Comparison of ENCODE assay signal across 18 cellular contexts in genomic region chr17:42413464-42414040, GRCh38. TPM values are rescaled to one million over a fixed set of nuclear protein-coding genes. Genes with fewer than 3 reads are reported as not detected.
DNase-seq lines count a peak whose midpoint lies in the region; ATAC-seq and TF ChIP-seq lines count a peak whose summit lies in the region.
"Had no signal": no experiment of that assay in that cellular context is flagged by ENCODE, and none has a peak within 500 bp of the region (broad histone marks: within the 10 kb centered on the region; RNA-seq: fewer than 3 reads in every experiment).

No MANE protein-coding gene starts in this region.

- no peak overlapping the region for H3K4me3 Mint-ChIP-seq in MCF 10A (ENCODE audit: unreplicated experiment)

- H3K27me3 ChIP-seq in skeletal muscle tissue (ENCODE audit: control insufficient read depth in 3 of 3, insufficient read depth in 3 of 3, low read length in 3 of 3) (no peaks in the 10 kb centered on the region), A673 (replicated peaks; ENCODE audit: insufficient read depth, low read depth, low read length, poor library complexity) (no peaks in the 10 kb centered on the region)
- H3K27me3 ChIP-seq: hepatocyte had no signal

- H3K27me3 Mint-ChIP-seq in MCF 10A (ENCODE audit: insufficient read depth, unreplicated experiment), result no peaks in the 10 kb centered on the region

- no peak overlapping the region for H3K9ac ChIP-seq in skeletal muscle tissue (ENCODE audit: low read depth in 1 of 3, low read length in 3 of 3)

- peak; percentile 42 for DNase-seq in ELR (ENCODE audit: low read depth)
- DNase-seq in MCF 10A (ENCODE audit: unreplicated experiment), result no peak
- no peak for DNase-seq in left ventricle myocardium superior
- DNase-seq in A673 (ENCODE audit: low spot score), result no peak
- DNase-seq in RPMI8226, result no peak
- DNase-seq: activated CD4-positive, alpha-beta T cell treated with anti-CD3 and anti-CD28 coated beads for 1 hour; activated CD8-positive, alpha-beta memory T cell treated with anti-CD3 and anti-CD28 coated beads, Interleukin-2, amount 50 U/mL, for 48 hours; activated naive CD4-positive, alpha-beta T cell treated with Interleukin-2 at 50 U/mL for 16 hours; erythroblast; KG1; NCI-H1436; NK-92 treated with Interleukin-12 subunit alpha and Interleukin-12 subunit beta, amount 100 ng/mL, for 24 hours; SIG-M5; small intestine had no signal

- peaks cover 69 to 77% (median 72%) of the 10 kb centered on the region in 3 donors for H3K4me1 ChIP-seq in skeletal muscle tissue (ENCODE audit: control insufficient read depth in 3 of 3, insufficient read depth in 3 of 3, low read length in 3 of 3)
- H3K4me1 ChIP-seq in A673 (ENCODE audit: insufficient read depth, low read length, poor library complexity, severe bottlenecking), result no peaks in the 10 kb centered on the region

- H3K4me3 ChIP-seq in skeletal muscle tissue (ENCODE audit: low read length in 3 of 3) (no peak overlapping the region), A673 (ENCODE audit: low read depth, low read length, poor library complexity, severe bottlenecking) (no peak overlapping the region)
- H3K4me3 ChIP-seq: hepatocyte had no signal

- BruUV-seq in MCF 10A (replicated peaks; lab: Mats Ljungman, UMichigan) (no TSS peak), A673 (replicated peaks; lab: Mats Ljungman, UMichigan) (no TSS peak)

- H3K27ac ChIP-seq in skeletal muscle tissue (ENCODE audit: low read depth, low read length) (peak overlapping the region; percentile 25), A673 (ENCODE audit: low read depth, low read length, poor library complexity, severe bottlenecking) (no peak overlapping the region)
- H3K27ac ChIP-seq: hepatocyte had no signal

- H3K27ac Mint-ChIP-seq in MCF 10A (ENCODE audit: low read depth, unreplicated experiment), result peak overlapping the region; percentile 77

- peaks cover 25% of the 10 kb centered on the region for H3K36me3 Mint-ChIP-seq in MCF 10A (ENCODE audit: insufficient read depth, unreplicated experiment)

- H3K9me3 ChIP-seq in skeletal muscle tissue (ENCODE audit: control insufficient read depth in 3 of 3, low read length in 3 of 3) (no peaks in the 10 kb centered on the region), A673 (ENCODE audit: low read depth, low read length, poor library complexity, severe bottlenecking) (no peaks in the 10 kb centered on the region)

- CTCF ChIA-PET in MCF 10A (lab: Yijun Ruan, JAX) (interaction anchor here (0.7 kb wide), 1 partner anchor 85 kb away, joined by 3 read pairs; no protein-coding TSS in a partner anchor), A673 (lab: Charles Lee) (no interaction called here)

- peaks cover 40% of the 10 kb centered on the region for H3K4me1 Mint-ChIP-seq in MCF 10A (ENCODE audit: insufficient read depth, unreplicated experiment)

- POLR2A ChIA-PET in MCF 10A (lab: Yijun Ruan, JAX) (interaction anchor here (0.9 to 9.3 kb wide), 6 partner anchors 9 to 118 kb away, joined by 3 to 273 read pairs (median 4); partner anchors contain the start of genes CAVIN1 and STAT3), A673 (lab: Charles Lee; ENCODE audit: low non-redundant PET) (no interaction called here)

- no peaks in the 10 kb centered on the region for H3K9me3 Mint-ChIP-seq in MCF 10A (ENCODE audit: unreplicated experiment)

- H3K36me3 ChIP-seq in skeletal muscle tissue (ENCODE audit: control insufficient read depth in 3 of 3, insufficient read depth in 3 of 3, low read length in 3 of 3) (peaks cover 0 to 4% (median 0%) of the 10 kb centered on the region in 3 donors), A673 (ENCODE audit: insufficient read depth, low read length, poor library complexity, severe bottlenecking) (no peaks in the 10 kb centered on the region)

- intact Hi-C loops in MCF 10A (cut with micrococcal nuclease) (no loop called here), left ventricle myocardium superior (cut with micrococcal nuclease) (no loop called here), A673 (cut with micrococcal nuclease; ENCODE audit: unreplicated experiment) (no loop called here)

- TF ChIP-seq CTCF in MCF 10A (IDR thresholded peaks at IDR 0.05; ENCODE audit: unreplicated experiment), result no peak
- TF ChIP-seq CTCF in A673 (conservative IDR thresholded peaks at IDR 0.05; ENCODE audit: low read depth, low read length), result no peak

- peak; percentile 7 for ATAC-seq in left ventricle myocardium superior
- ATAC-seq in HG03097 (IDR thresholded peaks at IDR 0.05; ENCODE audit: low FRiP score, unreplicated experiment), result no peak
- no peak for ATAC-seq in GM21526 (IDR thresholded peaks at IDR 0.05; ENCODE audit: low FRiP score, unreplicated experiment)

RNA-seq across cellular contexts. Expression of gene CAVIN1, which starts 9.5 kb away (rescaled TPM):
- 137 and 143 TPM in 2 replicates for total RNA-seq in MCF 10A (2022)
- 216 TPM for total RNA-seq in left ventricle myocardium superior
- total RNA-seq in skeletal muscle tissue, result 238 TPM
- total RNA-seq in A673 (2021), result 16.6 and 19.9 TPM in 2 replicates

RNA-seq across cellular contexts. Expression of gene STAT3, which starts 25.3 kb away (rescaled TPM):
- 89.2 and 115 TPM in 2 replicates for total RNA-seq in MCF 10A (2022)
- total RNA-seq in left ventricle myocardium superior, result 146 TPM
- total RNA-seq in skeletal muscle tissue, result 44.9 TPM
- 59.7 and 60.5 TPM in 2 replicates for total RNA-seq in A673 (2021)

RNA-seq across cellular contexts. Expression of gene ATP6V0A1, which starts 45.1 kb away (rescaled TPM):
- total RNA-seq in MCF 10A (2022) (56.0 and 60.5 TPM in 2 replicates), left ventricle myocardium superior (33.2 TPM), skeletal muscle tissue (66.8 TPM), A673 (2021) (50.3 and 54.6 TPM in 2 replicates)
